Comparison of ENCODE assay signal across 8 cellular contexts in the genomic region with DNA sequence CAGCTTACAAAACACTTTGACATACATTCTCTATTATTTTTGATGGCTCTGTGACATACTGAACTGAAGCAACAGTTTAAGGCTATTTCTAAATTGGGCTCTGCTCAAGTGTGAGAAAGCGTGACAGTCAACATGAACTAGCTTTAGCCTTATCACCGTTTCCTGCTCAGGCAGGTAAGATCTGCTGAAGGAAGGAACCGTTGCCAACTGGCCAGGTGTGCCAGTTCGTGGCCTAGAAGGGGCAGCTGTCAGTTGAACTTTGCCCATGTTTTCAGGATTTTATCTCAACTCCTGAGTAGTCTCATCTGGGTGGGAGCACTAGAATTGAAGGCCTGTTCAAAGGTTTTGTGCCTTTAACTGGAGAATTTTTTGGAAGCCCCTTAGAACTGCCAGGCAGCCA.
DNase-seq lines count a peak whose midpoint lies in the region; ATAC-seq, FAIRE-seq and TF ChIP-seq lines count a peak whose summit lies in the region.

No MANE protein-coding gene starts in this region.

- H3K9me3 ChIP-seq in cardiac muscle cell (ENCODE audit: low read depth): no peaks in the 10 kb centered on the region
- no peaks in the 10 kb centered on the region for H3K9me3 ChIP-seq in left ventricle myocardium inferior (replicated peaks)
- H3K9me3 ChIP-seq in OCI-LY1 (ENCODE audit: low read length): 0 out of 2 replicates have a peak, but pooled peaks cover 2% of the 10 kb centered on the region
- H3K9me3 ChIP-seq in kidney (ENCODE audit: control insufficient read depth in 1 of 2, low read length in 2 of 2): no peaks in the 10 kb centered on the region

- H2AFZ ChIP-seq in OCI-LY1 (ENCODE audit: low read length): no peak overlapping the region

- no peaks in the 10 kb centered on the region for H3K79me2 ChIP-seq in OCI-LY1 (ENCODE audit: insufficient read depth, low read length)

- H3K4me2 ChIP-seq in OCI-LY1 (ENCODE audit: low read length): peak overlapping the region; percentile 41

- H4K20me1 ChIP-seq in OCI-LY1 (ENCODE audit: insufficient read depth, low read length): no peaks in the 10 kb centered on the region

- H3K9me2 ChIP-seq in OCI-LY1 (ENCODE audit: low read depth, low read length): no peaks in the 10 kb centered on the region

- DNase-seq in cardiac muscle cell (ENCODE audit: low read depth in 1 of 2, low spot score in 1 of 2) (no peak), left ventricle myocardium inferior (no peak), kidney (no peak), ureter (ENCODE audit: low spot score) (peak; percentile 76)
- DNase-seq in stimulated activated CD4-positive, alpha-beta T cell treated with anti-CD3 and anti-CD28 coated beads, Interleukin-4, amount 100 ng/mL, for 24 hours: no peak

- H3K9ac ChIP-seq in OCI-LY1 (ENCODE audit: low read length) (peak overlapping the region; percentile 37; the same call in 1 of the 2 replicates), kidney (ENCODE audit: low read length in 2 of 2) (no peak overlapping the region)

- ATAC-seq in HG02798 (IDR thresholded peaks at IDR 0.05; ENCODE audit: poor library complexity, unreplicated experiment): no peak
- ATAC-seq in GM19395 (IDR thresholded peaks at IDR 0.05; ENCODE audit: unreplicated experiment): no peak

- H3K4me3 ChIP-seq in cardiac muscle cell (no peak overlapping the region), left ventricle myocardium inferior (no peak overlapping the region), OCI-LY1 (ENCODE audit: low read depth, low read length, poor library complexity, severe bottlenecking) (no peak overlapping the region), kidney (ENCODE audit: low read length in 2 of 2) (no peak overlapping the region)

- H3K36me3 ChIP-seq in cardiac muscle cell (no peaks in the 10 kb centered on the region), left ventricle myocardium inferior (no peaks in the 10 kb centered on the region), OCI-LY1 (ENCODE audit: insufficient read depth, low read length) (no peaks in the 10 kb centered on the region; the same call in 1 of the 2 replicates), kidney (ENCODE audit: control insufficient read depth in 1 of 2, insufficient read depth in 2 of 2, low read length in 2 of 2) (no peaks in the 10 kb centered on the region)

- no peak for FAIRE-seq in kidney (lab: Jason Lieb, UNC)

- intact Hi-C loops in left ventricle myocardium inferior (cut with micrococcal nuclease) (no loop called here), kidney (cut with DNase I) (no loop called here)

- peaks cover 12% of the 10 kb centered on the region; the same call in 1 of the 2 replicates for H3F3A ChIP-seq in OCI-LY1 (ENCODE audit: insufficient read depth, low read length)

- TF ChIP-seq CTCF in cardiac muscle cell (IDR thresholded peaks at IDR 0.05; ENCODE audit: low read depth, low read length): no peak
- no peak for TF ChIP-seq CTCF in left ventricle myocardium inferior (IDR thresholded peaks at IDR 0.05; ENCODE audit: borderline replicate concordance)
- TF ChIP-seq CTCF in OCI-LY1 (IDR thresholded peaks at IDR 0.05; ENCODE audit: low read length): no peak
- TF ChIP-seq CTCF in kidney (IDR thresholded peaks at IDR 0.05; ENCODE audit: borderline replicate concordance, extremely low read depth, insufficient read depth): no peak

- no peaks in the 10 kb centered on the region for H3K27me3 ChIP-seq in cardiac muscle cell
- no peaks in the 10 kb centered on the region for H3K27me3 ChIP-seq in left ventricle myocardium inferior (ENCODE audit: low read depth)
- no peaks in the 10 kb centered on the region for H3K27me3 ChIP-seq in OCI-LY1 (ENCODE audit: insufficient read depth, low read length)

- H3K27ac ChIP-seq in cardiac muscle cell: peak overlapping the region; percentile 11
- no peak overlapping the region for H3K27ac ChIP-seq in left ventricle myocardium inferior (replicated peaks)
- H3K27ac ChIP-seq in OCI-LY1 (ENCODE audit: low read depth, low read length, poor library complexity, severe bottlenecking): peak overlapping the region; percentile 98
- H3K27ac ChIP-seq in kidney (ENCODE audit: low read depth in 2 of 2, low read length in 2 of 2): peak overlapping the region; percentile 12 to 45

- H3K4me1 ChIP-seq in cardiac muscle cell (ENCODE audit: low read depth) (peaks cover 39% of the 10 kb centered on the region), left ventricle myocardium inferior (peaks cover 55% of the 10 kb centered on the region), OCI-LY1 (ENCODE audit: insufficient read depth, low read length, severe bottlenecking) (peaks cover 100% of the 10 kb centered on the region), kidney (ENCODE audit: control insufficient read depth in 1 of 2, insufficient read depth in 1 of 2, low read depth in 1 of 2, low read length in 2 of 2) (peaks cover 20 to 22% of the 10 kb centered on the region in 2 donors)
